In the genomic region with DNA sequence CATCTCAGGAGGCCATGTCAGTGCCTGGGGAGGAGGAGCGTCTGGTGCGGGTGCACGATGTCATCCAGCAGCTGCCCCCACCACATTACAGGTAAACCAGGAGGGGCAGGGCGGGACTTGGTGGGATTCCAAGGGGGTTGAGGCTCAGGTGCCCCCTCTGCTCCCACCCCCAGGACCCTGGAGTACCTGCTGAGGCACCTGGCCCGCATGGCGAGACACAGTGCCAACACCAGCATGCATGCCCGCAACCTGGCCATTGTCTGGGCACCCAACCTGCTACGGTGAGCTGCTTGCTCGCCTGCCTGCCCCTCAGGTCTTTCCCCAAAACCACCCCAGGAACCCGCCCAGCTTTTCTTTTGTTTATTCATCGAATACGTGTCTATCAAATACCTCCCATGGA, we compare ENCODE assay signal across 3 cellular contexts.
A peak's percentile ranks its signal among the peaks of the same experiment; 100 is the strongest.
TF ChIP-seq lines count a peak whose summit lies in the region.

No MANE protein-coding gene starts in this region.

TF ChIP-seq in HEK293, 187 proteins besides CTCF, POLR2A, EP300 and RAD21:
- no peak for TF ChIP-seq ZNF670 (tag by site-specific recombination; IDR thresholded peaks at IDR 0.05; ENCODE audit: low read depth)
- TF ChIP-seq, protein P1, sequence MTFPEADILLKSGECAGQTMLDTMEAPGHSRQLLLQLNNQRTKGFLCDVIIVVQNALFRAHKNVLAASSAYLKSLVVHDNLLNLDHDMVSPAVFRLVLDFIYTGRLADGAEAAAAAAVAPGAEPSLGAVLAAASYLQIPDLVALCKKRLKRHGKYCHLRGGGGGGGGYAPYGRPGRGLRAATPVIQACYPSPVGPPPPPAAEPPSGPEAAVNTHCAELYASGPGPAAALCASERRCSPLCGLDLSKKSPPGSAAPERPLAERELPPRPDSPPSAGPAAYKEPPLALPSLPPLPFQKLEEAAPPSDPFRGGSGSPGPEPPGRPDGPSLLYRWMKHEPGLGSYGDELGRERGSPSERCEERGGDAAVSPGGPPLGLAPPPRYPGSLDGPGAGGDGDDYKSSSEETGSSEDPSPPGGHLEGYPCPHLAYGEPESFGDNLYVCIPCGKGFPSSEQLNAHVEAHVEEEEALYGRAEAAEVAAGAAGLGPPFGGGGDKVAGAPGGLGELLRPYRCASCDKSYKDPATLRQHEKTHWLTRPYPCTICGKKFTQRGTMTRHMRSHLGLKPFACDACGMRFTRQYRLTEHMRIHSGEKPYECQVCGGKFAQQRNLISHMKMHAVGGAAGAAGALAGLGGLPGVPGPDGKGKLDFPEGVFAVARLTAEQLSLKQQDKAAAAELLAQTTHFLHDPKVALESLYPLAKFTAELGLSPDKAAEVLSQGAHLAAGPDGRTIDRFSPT (tag by site-specific recombination; IDR thresholded peaks at IDR 0.05): peak; percentile 43; the same call in 1 of the 2 replicates

TF ChIP-seq in H1, 55 proteins besides CTCF, POLR2A, EP300 and RAD21:
- no peak for TF ChIP-seq CREB1 (IDR thresholded peaks at IDR 0.05)

TF ChIP-seq in GM12891, 5 proteins besides CTCF, POLR2A, EP300 and RAD21:
- TF ChIP-seq TAF1 (IDR thresholded peaks at IDR 0.05; ENCODE audit: low read depth, low read length): no peak
- TF ChIP-seq POU2F2 (IDR thresholded peaks at IDR 0.05; ENCODE audit: low read depth, low read length): no peak
- no peak for TF ChIP-seq PAX5 (IDR thresholded peaks at IDR 0.05; ENCODE audit: insufficient read depth, low read length, severe bottlenecking)
- TF ChIP-seq POLR2AphosphoS5 (IDR thresholded peaks at IDR 0.05; ENCODE audit: low read depth, low read length): no peak
- no peak for TF ChIP-seq SPI1 (IDR thresholded peaks at IDR 0.05; ENCODE audit: low read depth, low read length)
